1 cellular context compared by ENCODE assay signal in genomic region chr15:69723404-69724097, GRCh38.
TF ChIP-seq lines count a peak whose summit lies in the region.

No MANE protein-coding gene starts in this region.

TF ChIP-seq in GM23338, 12 proteins besides CTCF, POLR2A, EP300 and RAD21 (continued from another document):
- TF ChIP-seq, protein P1, sequence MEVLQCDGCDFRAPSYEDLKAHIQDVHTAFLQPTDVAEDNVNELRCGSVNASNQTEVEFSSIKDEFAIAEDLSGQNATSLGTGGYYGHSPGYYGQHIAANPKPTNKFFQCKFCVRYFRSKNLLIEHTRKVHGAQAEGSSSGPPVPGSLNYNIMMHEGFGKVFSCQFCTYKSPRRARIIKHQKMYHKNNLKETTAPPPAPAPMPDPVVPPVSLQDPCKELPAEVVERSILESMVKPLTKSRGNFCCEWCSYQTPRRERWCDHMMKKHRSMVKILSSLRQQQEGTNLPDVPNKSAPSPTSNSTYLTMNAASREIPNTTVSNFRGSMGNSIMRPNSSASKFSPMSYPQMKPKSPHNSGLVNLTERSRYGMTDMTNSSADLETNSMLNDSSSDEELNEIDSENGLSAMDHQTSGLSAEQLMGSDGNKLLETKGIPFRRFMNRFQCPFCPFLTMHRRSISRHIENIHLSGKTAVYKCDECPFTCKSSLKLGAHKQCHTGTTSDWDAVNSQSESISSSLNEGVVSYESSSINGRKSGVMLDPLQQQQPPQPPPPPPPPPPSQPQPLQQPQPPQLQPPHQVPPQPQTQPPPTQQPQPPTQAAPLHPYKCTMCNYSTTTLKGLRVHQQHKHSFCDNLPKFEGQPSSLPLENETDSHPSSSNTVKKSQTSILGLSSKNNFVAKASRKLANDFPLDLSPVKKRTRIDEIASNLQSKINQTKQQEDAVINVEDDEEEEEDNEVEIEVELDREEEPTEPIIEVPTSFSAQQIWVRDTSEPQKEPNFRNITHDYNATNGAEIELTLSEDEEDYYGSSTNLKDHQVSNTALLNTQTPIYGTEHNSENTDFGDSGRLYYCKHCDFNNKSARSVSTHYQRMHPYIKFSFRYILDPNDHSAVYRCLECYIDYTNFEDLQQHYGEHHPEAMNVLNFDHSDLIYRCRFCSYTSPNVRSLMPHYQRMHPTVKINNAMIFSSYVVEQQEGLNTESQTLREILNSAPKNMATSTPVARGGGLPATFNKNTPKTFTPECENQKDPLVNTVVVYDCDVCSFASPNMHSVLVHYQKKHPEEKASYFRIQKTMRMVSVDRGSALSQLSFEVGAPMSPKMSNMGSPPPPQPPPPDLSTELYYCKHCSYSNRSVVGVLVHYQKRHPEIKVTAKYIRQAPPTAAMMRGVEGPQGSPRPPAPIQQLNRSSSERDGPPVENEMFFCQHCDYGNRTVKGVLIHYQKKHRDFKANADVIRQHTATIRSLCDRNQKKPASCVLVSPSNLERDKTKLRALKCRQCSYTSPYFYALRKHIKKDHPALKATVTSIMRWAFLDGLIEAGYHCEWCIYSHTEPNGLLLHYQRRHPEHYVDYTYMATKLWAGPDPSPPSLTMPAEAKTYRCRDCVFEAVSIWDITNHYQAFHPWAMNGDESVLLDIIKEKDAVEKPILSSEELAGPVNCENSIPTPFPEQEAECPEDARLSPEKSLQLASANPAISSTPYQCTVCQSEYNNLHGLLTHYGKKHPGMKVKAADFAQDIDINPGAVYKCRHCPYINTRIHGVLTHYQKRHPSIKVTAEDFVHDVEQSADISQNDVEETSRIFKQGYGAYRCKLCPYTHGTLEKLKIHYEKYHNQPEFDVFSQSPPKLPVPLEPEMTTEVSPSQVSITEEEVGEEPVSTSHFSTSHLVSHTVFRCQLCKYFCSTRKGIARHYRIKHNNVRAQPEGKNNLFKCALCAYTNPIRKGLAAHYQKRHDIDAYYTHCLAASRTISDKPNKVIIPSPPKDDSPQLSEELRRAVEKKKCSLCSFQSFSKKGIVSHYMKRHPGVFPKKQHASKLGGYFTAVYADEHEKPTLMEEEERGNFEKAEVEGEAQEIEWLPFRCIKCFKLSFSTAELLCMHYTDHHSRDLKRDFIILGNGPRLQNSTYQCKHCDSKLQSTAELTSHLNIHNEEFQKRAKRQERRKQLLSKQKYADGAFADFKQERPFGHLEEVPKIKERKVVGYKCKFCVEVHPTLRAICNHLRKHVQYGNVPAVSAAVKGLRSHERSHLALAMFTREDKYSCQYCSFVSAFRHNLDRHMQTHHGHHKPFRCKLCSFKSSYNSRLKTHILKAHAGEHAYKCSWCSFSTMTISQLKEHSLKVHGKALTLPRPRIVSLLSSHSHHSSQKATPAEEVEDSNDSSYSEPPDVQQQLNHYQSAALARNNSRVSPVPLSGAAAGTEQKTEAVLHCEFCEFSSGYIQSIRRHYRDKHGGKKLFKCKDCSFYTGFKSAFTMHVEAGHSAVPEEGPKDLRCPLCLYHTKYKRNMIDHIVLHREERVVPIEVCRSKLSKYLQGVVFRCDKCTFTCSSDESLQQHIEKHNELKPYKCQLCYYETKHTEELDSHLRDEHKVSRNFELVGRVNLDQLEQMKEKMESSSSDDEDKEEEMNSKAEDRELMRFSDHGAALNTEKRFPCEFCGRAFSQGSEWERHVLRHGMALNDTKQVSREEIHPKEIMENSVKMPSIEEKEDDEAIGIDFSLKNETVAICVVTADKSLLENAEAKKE (CRISPR knock-in tag; IDR thresholded peaks at IDR 0.05), result no peak
- TF ChIP-seq STAT1 (IDR thresholded peaks at IDR 0.05; ENCODE audit: unreplicated experiment), result no peak
- no peak for TF ChIP-seq EZH2phosphoT487 (IDR thresholded peaks at IDR 0.05; ENCODE audit: unreplicated experiment)
- TF ChIP-seq JUNB (IDR thresholded peaks at IDR 0.05; ENCODE audit: unreplicated experiment), result no peak
- no peak for TF ChIP-seq CREB1 (CRISPR knock-in tag; IDR thresholded peaks at IDR 0.05; ENCODE audit: low read depth)
- TF ChIP-seq NANOG (IDR thresholded peaks at IDR 0.05; ENCODE audit: borderline replicate concordance), result no peak
